1 cellular context compared by ENCODE assay signal in genomic region chr9:15422355-15423327, GRCh38.
TF ChIP-seq lines count a peak whose summit lies in the region.

SNAPC3 (plus strand) TSS chr9:15422876; CDS start chr9:15422880, 4 bp downstream.

TF ChIP-seq in GM12878, 131 proteins besides CTCF, POLR2A, EP300 and RAD21 (continued from another document and continues in another):
- no peak for TF ChIP-seq CBX3 (IDR thresholded peaks at IDR 0.05; ENCODE audit: borderline replicate concordance, low read depth)
- peak; percentile 21; the same call in 1 of the 2 replicates for TF ChIP-seq BCL11A (IDR thresholded peaks at IDR 0.05; ENCODE audit: low read depth, low read length)
- TF ChIP-seq MYC (IDR thresholded peaks at IDR 0.05; ENCODE audit: insufficient read depth, insufficient read length, insufficient replicate concordance, low read length, severe bottlenecking): no peak
- TF ChIP-seq IKZF1 (conservative IDR thresholded peaks at IDR 0.05): peak; percentile 97
- peak; percentile 91 for TF ChIP-seq MAX (IDR thresholded peaks at IDR 0.05; ENCODE audit: low read depth, low read length)
- TF ChIP-seq PAX5 (IDR thresholded peaks at IDR 0.05; ENCODE audit: borderline replicate concordance, low read depth, low read length): peak; percentile 46; the same call in 1 of the 2 replicates
- TF ChIP-seq SMAD1 (IDR thresholded peaks at IDR 0.05; ENCODE audit: low read depth, partially characterized antibody): no peak
- TF ChIP-seq E2F8 (IDR thresholded peaks at IDR 0.05; ENCODE audit: low read depth, partially characterized antibody): no peak
- no peak for TF ChIP-seq MEF2A (IDR thresholded peaks at IDR 0.05; ENCODE audit: insufficient read depth, low read depth, low read length)
- TF ChIP-seq RBBP5 (conservative IDR thresholded peaks at IDR 0.05): no peak
- peak; percentile 92 for TF ChIP-seq TARDBP (IDR thresholded peaks at IDR 0.05; ENCODE audit: borderline replicate concordance)
- TF ChIP-seq ETV6 (conservative IDR thresholded peaks at IDR 0.05 in 1 of 2, IDR thresholded peaks at IDR 0.05 in 1 of 2; ENCODE audit: borderline replicate concordance in 1 of 2, low read depth in 1 of 2): no peak; a peak in 1 of 4 replicates
- TF ChIP-seq IRF5 (IDR thresholded peaks at IDR 0.05; ENCODE audit: borderline replicate concordance): peak; percentile 95
- TF ChIP-seq BCLAF1 (IDR thresholded peaks at IDR 0.05): no peak
- TF ChIP-seq SREBF1 (IDR thresholded peaks at IDR 0.05; ENCODE audit: low read length): peak; percentile 84
- TF ChIP-seq EGR1 (IDR thresholded peaks at IDR 0.05; ENCODE audit: borderline replicate concordance in 1 of 2, low read depth in 2 of 2, low read length in 2 of 2): no peak
- TF ChIP-seq CREB1 (IDR thresholded peaks at IDR 0.05; ENCODE audit: low read depth): peak; percentile 85
- no peak for TF ChIP-seq HDAC6 (IDR thresholded peaks at IDR 0.05; ENCODE audit: unreplicated experiment)
- peak; percentile 75; the same call in 1 of the 2 replicates for TF ChIP-seq MYB (IDR thresholded peaks at IDR 0.05; ENCODE audit: borderline replicate concordance, low read depth, low read length)
- TF ChIP-seq SKIL (IDR thresholded peaks at IDR 0.05; ENCODE audit: low read depth, poor library complexity, severe bottlenecking): peak; percentile 15
- TF ChIP-seq NKRF (conservative IDR thresholded peaks at IDR 0.05): peak; percentile 24; the same call in 1 of the 2 replicates
- TF ChIP-seq FOXK2 (IDR thresholded peaks at IDR 0.05): no peak
- TF ChIP-seq TAF1 (IDR thresholded peaks at IDR 0.05; ENCODE audit: borderline replicate concordance, low read depth, low read length): peak; percentile 59; the same call in 1 of the 2 replicates
- 0 out of 2 replicates have a peak, but pooled peaks have one; percentile 13 for TF ChIP-seq CBX5 (IDR thresholded peaks at IDR 0.05; ENCODE audit: low read depth)
- no peak for TF ChIP-seq SRF (IDR thresholded peaks at IDR 0.05; ENCODE audit: low read depth in 2 of 2, low read length in 2 of 2)
- TF ChIP-seq ZNF622 (IDR thresholded peaks at IDR 0.05): no peak
- no peak for TF ChIP-seq PBX3 (IDR thresholded peaks at IDR 0.05; ENCODE audit: insufficient replicate concordance, low read depth, low read length)
- no peak for TF ChIP-seq NFYA (IDR thresholded peaks at IDR 0.05; ENCODE audit: borderline replicate concordance, low read depth, low read length)
- TF ChIP-seq PML (IDR thresholded peaks at IDR 0.05; ENCODE audit: low read length): peak; percentile 42; the same call in 1 of the 2 replicates
- no peak for TF ChIP-seq REST (IDR thresholded peaks at IDR 0.05; ENCODE audit: low read depth, low read length)
- TF ChIP-seq FOS (IDR thresholded peaks at IDR 0.05; ENCODE audit: borderline replicate concordance, extremely low read depth, insufficient read length): no peak
- no peak for TF ChIP-seq JUND (IDR thresholded peaks at IDR 0.05; ENCODE audit: low read depth, low read length)
- no peak for TF ChIP-seq PKNOX1 (IDR thresholded peaks at IDR 0.05)
- no peak for TF ChIP-seq SREBF2 (IDR thresholded peaks at IDR 0.05; ENCODE audit: low read length)
- TF ChIP-seq POU2F2 (IDR thresholded peaks at IDR 0.05; ENCODE audit: borderline replicate concordance, low read depth, low read length): no peak
- peak; percentile 43 for TF ChIP-seq SP1 (IDR thresholded peaks at IDR 0.05; ENCODE audit: low read depth, low read length)
- no peak for TF ChIP-seq PAX8 (IDR thresholded peaks at IDR 0.05)
- no peak for TF ChIP-seq KDM1A (IDR thresholded peaks at IDR 0.05; ENCODE audit: borderline replicate concordance)
- no peak for TF ChIP-seq CHD1 (IDR thresholded peaks at IDR 0.05; ENCODE audit: low read depth, low read length)
- no peak for TF ChIP-seq GABPA (IDR thresholded peaks at IDR 0.05; ENCODE audit: low read depth)
- TF ChIP-seq ASH2L (IDR thresholded peaks at IDR 0.05; ENCODE audit: borderline replicate concordance, low read depth): no peak
- peak; percentile 90 for TF ChIP-seq CREM (IDR thresholded peaks at IDR 0.05; ENCODE audit: low read depth)
- TF ChIP-seq HCFC1 (IDR thresholded peaks at IDR 0.05; ENCODE audit: low read length): peak; percentile 98
- TF ChIP-seq STAT1 (conservative IDR thresholded peaks at IDR 0.05): peak; percentile 76; the same call in 1 of the 2 replicates
- 0 out of 2 replicates have a peak, but pooled peaks have one; percentile 32 for TF ChIP-seq TCF3 (IDR thresholded peaks at IDR 0.05; ENCODE audit: borderline replicate concordance, insufficient read depth, low read depth, low read length)
- peak; percentile 80 for TF ChIP-seq EED (IDR thresholded peaks at IDR 0.05; ENCODE audit: low read depth)
- no peak for TF ChIP-seq IRF4 (IDR thresholded peaks at IDR 0.05; ENCODE audit: low read depth, low read length)
